In the genomic region with DNA sequence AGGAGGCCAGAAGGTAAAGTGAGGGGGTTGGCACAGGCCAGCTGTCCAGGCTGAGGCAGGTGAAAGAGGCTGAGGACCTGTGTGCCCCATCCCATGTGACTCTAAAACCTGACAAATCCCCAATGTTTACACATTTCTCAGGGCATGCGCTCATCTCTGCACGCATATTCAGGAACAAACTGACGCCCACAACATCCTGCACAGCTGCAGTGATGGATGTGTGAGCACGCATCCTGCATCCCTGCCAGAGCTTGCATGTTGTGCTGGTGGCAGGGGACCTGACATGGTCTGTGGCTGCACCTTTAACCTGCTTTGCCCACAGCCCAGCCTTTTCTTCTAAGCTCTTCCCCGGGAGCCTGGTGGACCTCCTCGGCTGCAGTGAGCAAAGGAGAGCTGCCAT, we compare ENCODE assay signal across 12 cellular contexts.
DNase-seq lines count a peak whose midpoint lies in the region; ATAC-seq and TF ChIP-seq lines count a peak whose summit lies in the region.
"Had no signal": no experiment of that assay in that cellular context is flagged by ENCODE, and none has a peak within 500 bp of the region (broad histone marks: within the 10 kb centered on the region; RNA-seq: fewer than 3 reads in every experiment).

No MANE protein-coding gene starts in this region.

- peak overlapping the region; percentile 84 for H3K27ac Mint-ChIP-seq in activated CD4-positive, alpha-beta T cell treated with anti-CD3 and anti-CD28 coated beads, Interleukin-2, amount 10 ng/mL, durations not matched to agents 24 days and 14 days
- H3K27ac Mint-ChIP-seq in activated T-helper 2 cell treated with anti-CD3 and anti-CD28 coated beads, Interferon-gamma antibody, Interleukin-2, Interleukin-4, amounts not matched to agents 10 μg/mL and 5 μg/mL and 100 μg/mL, durations not matched to agents 14 hours and 24 hours and 36 hours, result peak overlapping the region; percentile 75

- no peaks in the 10 kb centered on the region for H3K27me3 ChIP-seq in right lobe of liver

- H3K4me3 Mint-ChIP-seq in activated CD4-positive, alpha-beta T cell treated with anti-CD3 and anti-CD28 coated beads, Interleukin-2, amount 10 ng/mL, durations not matched to agents 24 days and 14 days, result peak overlapping the region; percentile 82
- H3K4me3 Mint-ChIP-seq in activated T-helper 2 cell treated with anti-CD3 and anti-CD28 coated beads, Interferon-gamma antibody, Interleukin-2, Interleukin-4, amounts not matched to agents 10 μg/mL and 5 μg/mL and 100 μg/mL, durations not matched to agents 14 hours and 24 hours and 36 hours (ENCODE audit: low read depth), result peak overlapping the region; percentile 75

- DNase-seq in activated CD4-positive, alpha-beta T cell treated with anti-CD3 and anti-CD28 coated beads, Interleukin-2, amount 10 ng/mL, durations not matched to agents 24 days and 14 days, result peak; percentile 89
- DNase-seq in activated CD4-positive, alpha-beta T cell treated with anti-CD3 and anti-CD28 coated beads, Interleukin-2, amount 50 U/mL, for 1 hour, result no peak
- peak; percentile 52 for DNase-seq in activated T-helper 2 cell treated with anti-CD3 and anti-CD28 coated beads, Interferon-gamma antibody, Interleukin-2, Interleukin-4, amounts not matched to agents 10 μg/mL and 5 μg/mL and 100 μg/mL, durations not matched to agents 14 hours and 24 hours and 36 hours (ENCODE audit: low spot score)
- peak; percentile 46 for DNase-seq in stimulated activated CD8-positive, alpha-beta memory T cell treated with anti-CD3 and anti-CD28 coated beads, Interleukin-4, amount 100 ng/mL, for 48 hours
- DNase-seq in NCI-H526 treated with DMSO at 0.1 percent for 48 hours (lab: John Stamatoyannopoulos, UW) (no peak), right lobe of liver (no peak), D341Med (ENCODE audit: low spot score) (no peak)
- DNase-seq: NCI-H2171, Right ventricle myocardium superior, substantia nigra had no signal

- no peaks in the 10 kb centered on the region for H3K36me3 ChIP-seq in right lobe of liver

- no peaks in the 10 kb centered on the region for H3K9me3 Mint-ChIP-seq in activated CD4-positive, alpha-beta T cell treated with anti-CD3 and anti-CD28 coated beads, Interleukin-2, amount 10 ng/mL, durations not matched to agents 24 days and 14 days
- no peaks in the 10 kb centered on the region for H3K9me3 Mint-ChIP-seq in activated T-helper 2 cell treated with anti-CD3 and anti-CD28 coated beads, Interferon-gamma antibody, Interleukin-2, Interleukin-4, amounts not matched to agents 10 μg/mL and 5 μg/mL and 100 μg/mL, durations not matched to agents 14 hours and 24 hours and 36 hours

- H3K9me3 ChIP-seq in right lobe of liver, result no peaks in the 10 kb centered on the region

- no peak overlapping the region for H3K4me3 ChIP-seq in right lobe of liver
- H3K4me3 ChIP-seq: smooth muscle cell had no signal

- H3K4me1 ChIP-seq in right lobe of liver, result peaks cover 0 to 8% (median 0%) of the 10 kb centered on the region in 4 donors

- no peaks in the 10 kb centered on the region for H3K27me3 Mint-ChIP-seq in activated CD4-positive, alpha-beta T cell treated with anti-CD3 and anti-CD28 coated beads, Interleukin-2, amount 10 ng/mL, durations not matched to agents 24 days and 14 days
- H3K27me3 Mint-ChIP-seq in activated T-helper 2 cell treated with anti-CD3 and anti-CD28 coated beads, Interferon-gamma antibody, Interleukin-2, Interleukin-4, amounts not matched to agents 10 μg/mL and 5 μg/mL and 100 μg/mL, durations not matched to agents 14 hours and 24 hours and 36 hours (ENCODE audit: low read depth), result no peaks in the 10 kb centered on the region

- intact Hi-C loops in activated CD4-positive, alpha-beta T cell treated with anti-CD3 and anti-CD28 coated beads, Interleukin-2, amount 10 ng/mL, durations not matched to agents 24 days and 14 days (cut with micrococcal nuclease), result loop anchor here (2.0 to 5.0 kb wide), 3 partner anchors 84 to 533 kb away; a partner anchor contains a TSS
- intact Hi-C loops in activated T-helper 2 cell treated with anti-CD3 and anti-CD28 coated beads, Interferon-gamma antibody, Interleukin-2, Interleukin-4, amounts not matched to agents 10 μg/mL and 5 μg/mL and 100 μg/mL, durations not matched to agents 14 hours and 24 hours and 36 hours (cut with micrococcal nuclease), result loop anchor here (1.0 to 5.0 kb wide), 3 partner anchors 18 to 533 kb away; a partner anchor contains a TSS
- intact Hi-C loops in right lobe of liver (cut with DNase I), result no loop called here

- TF ChIP-seq CTCF in right lobe of liver (IDR thresholded peaks at IDR 0.05), result no peak

- TF ChIP-seq POLR2A in right lobe of liver (IDR thresholded peaks at IDR 0.05), result no peak

- H3K4me1 Mint-ChIP-seq in activated CD4-positive, alpha-beta T cell treated with anti-CD3 and anti-CD28 coated beads, Interleukin-2, amount 10 ng/mL, durations not matched to agents 24 days and 14 days, result peaks cover 48% of the 10 kb centered on the region
- peaks cover 51% of the 10 kb centered on the region for H3K4me1 Mint-ChIP-seq in activated T-helper 2 cell treated with anti-CD3 and anti-CD28 coated beads, Interferon-gamma antibody, Interleukin-2, Interleukin-4, amounts not matched to agents 10 μg/mL and 5 μg/mL and 100 μg/mL, durations not matched to agents 14 hours and 24 hours and 36 hours (ENCODE audit: low read depth)

- peak; percentile 67 for ATAC-seq in HG03469 (IDR thresholded peaks at IDR 0.05; ENCODE audit: unreplicated experiment)
- no peak for ATAC-seq in right lobe of liver

- H3K27ac ChIP-seq in right lobe of liver, result no peak overlapping the region

- peaks cover 4% of the 10 kb centered on the region for H3K36me3 Mint-ChIP-seq in activated CD4-positive, alpha-beta T cell treated with anti-CD3 and anti-CD28 coated beads, Interleukin-2, amount 10 ng/mL, durations not matched to agents 24 days and 14 days (ENCODE audit: low read depth)
- peaks cover 2% of the 10 kb centered on the region for H3K36me3 Mint-ChIP-seq in activated T-helper 2 cell treated with anti-CD3 and anti-CD28 coated beads, Interferon-gamma antibody, Interleukin-2, Interleukin-4, amounts not matched to agents 10 μg/mL and 5 μg/mL and 100 μg/mL, durations not matched to agents 14 hours and 24 hours and 36 hours (ENCODE audit: low read depth)

- 50% methylated on average over 1 of the region's 6 CpGs for WGBS in right lobe of liver (ENCODE audit: insufficient coverage, low coverage, low lambda C conversion rate, missing lambda C conversion rate)

Comparison
In these comparisons a context has a peak if more than half of its experiments do, and no peak if none do; other contexts are left out.
1. DNase-seq: peak in activated CD4-positive, alpha-beta T cell treated with anti-CD3 and anti-CD28 coated beads, Interleukin-2, amount 10 ng/mL, durations not matched to agents 24 days and 14 days (single experiment), activated T-helper 2 cell treated with anti-CD3 and anti-CD28 coated beads, Interferon-gamma antibody, Interleukin-2, Interleukin-4, amounts not matched to agents 10 μg/mL and 5 μg/mL and 100 μg/mL, durations not matched to agents 14 hours and 24 hours and 36 hours (single experiment) and stimulated activated CD8-positive, alpha-beta memory T cell treated with anti-CD3 and anti-CD28 coated beads, Interleukin-4, amount 100 ng/mL, for 48 hours (single experiment); none in activated CD4-positive, alpha-beta T cell treated with anti-CD3 and anti-CD28 coated beads, Interleukin-2, amount 50 U/mL, for 1 hour (single experiment), NCI-H526 treated with DMSO at 0.1 percent for 48 hours (single experiment), right lobe of liver (0 of 3) and D341Med (single experiment).
2. intact Hi-C loops: an anchor here in activated CD4-positive, alpha-beta T cell treated with anti-CD3 and anti-CD28 coated beads, Interleukin-2, amount 10 ng/mL, durations not matched to agents 24 days and 14 days (2.0 to 5.0 kb wide) and activated T-helper 2 cell treated with anti-CD3 and anti-CD28 coated beads, Interferon-gamma antibody, Interleukin-2, Interleukin-4, amounts not matched to agents 10 μg/mL and 5 μg/mL and 100 μg/mL, durations not matched to agents 14 hours and 24 hours and 36 hours (1.0 to 5.0 kb wide); none called in right lobe of liver.